10 cellular contexts compared by ENCODE assay signal in genomic region chr17:50948711-50949110, GRCh38.
DNase-seq lines count a peak whose midpoint lies in the region; ATAC-seq and TF ChIP-seq lines count a peak whose summit lies in the region.
"Had no signal": no experiment of that assay in that cellular context is flagged by ENCODE, and none has a peak within 500 bp of the region (broad histone marks: within the 10 kb centered on the region; RNA-seq: fewer than 3 reads in every experiment).

No MANE protein-coding gene starts in this region.

- peaks cover 38 to 52% (median 48%) of the 10 kb centered on the region in 4 donors for H3K4me1 ChIP-seq in upper lobe of left lung

- H3K27ac ChIP-seq in upper lobe of left lung, result peak overlapping the region in 3 of 4 donors; percentile 75 to 85 (median 79)

- no peaks in the 10 kb centered on the region for H3K27me3 Mint-ChIP-seq in activated naive CD4-positive, alpha-beta T cell treated with anti-CD3 and anti-CD28 coated beads, Interleukin-2, amount 50 U/mL, for 24 hours
- peaks cover 0 to 6% of the 10 kb centered on the region in 2 donors for H3K27me3 Mint-ChIP-seq in effector memory CD8-positive, alpha-beta T cell
- peaks cover 7% of the 10 kb centered on the region for H3K27me3 Mint-ChIP-seq in nephron progenitor cell (ENCODE audit: low read depth, poor library complexity)

- peak overlapping the region; percentile 65 for H3K27ac Mint-ChIP-seq in activated naive CD4-positive, alpha-beta T cell treated with anti-CD3 and anti-CD28 coated beads, Interleukin-2, amount 50 U/mL, for 24 hours
- H3K27ac Mint-ChIP-seq in effector memory CD8-positive, alpha-beta T cell, result peak overlapping the region; percentile 41 to 75
- peak overlapping the region; percentile 15 for H3K27ac Mint-ChIP-seq in nephron progenitor cell

- WGBS in upper lobe of left lung, 2 donors, result 91 to 96% methylated on average over 13 of the region's 13 CpGs

- TF ChIP-seq CTCF in nephron progenitor cell (IDR thresholded peaks at IDR 0.05) (no peak), upper lobe of left lung (IDR thresholded peaks at IDR 0.05) (no peak)

- no peak for ATAC-seq in effector memory CD8-positive, alpha-beta T cell (replicated peaks)
- ATAC-seq in upper lobe of left lung (ENCODE audit: low FRiP score in 2 of 2), result no peak
- no peak for ATAC-seq in HG03135 (IDR thresholded peaks at IDR 0.05; ENCODE audit: unreplicated experiment)
- no peak for ATAC-seq in HG03432 (IDR thresholded peaks at IDR 0.05; ENCODE audit: unreplicated experiment)
- ATAC-seq: activated CD4-positive, CD25-positive, alpha-beta regulatory T cell treated with anti-CD3 and anti-CD28 coated beads, Interleukin-2, amount 50 U/mL, for 24 hours had no signal

- no peaks in the 10 kb centered on the region for H3K36me3 ChIP-seq in upper lobe of left lung

- DNase-seq in activated naive CD4-positive, alpha-beta T cell treated with Interleukin-2 at 50 U/mL for 16 hours, result no peak
- DNase-seq in effector memory CD8-positive, alpha-beta T cell, result no peak
- DNase-seq in nephron progenitor cell (no peak), upper lobe of left lung (no peak), NOMO-1 (lab: John Stamatoyannopoulos, UW; ENCODE audit: unreplicated experiment in 2 of 2) (no peak)
- DNase-seq: NCI-H1930 had no signal

- no peaks in the 10 kb centered on the region for H3K9me3 ChIP-seq in upper lobe of left lung

- no peak overlapping the region for H3K4me3 ChIP-seq in upper lobe of left lung

- no peak for TF ChIP-seq EP300 in upper lobe of left lung (IDR thresholded peaks at IDR 0.05)

- no peaks in the 10 kb centered on the region for H3K36me3 Mint-ChIP-seq in activated naive CD4-positive, alpha-beta T cell treated with anti-CD3 and anti-CD28 coated beads, Interleukin-2, amount 50 U/mL, for 24 hours
- peaks cover 4% of the 10 kb centered on the region for H3K36me3 Mint-ChIP-seq in effector memory CD8-positive, alpha-beta T cell (ENCODE audit: insufficient read depth)
- H3K36me3 Mint-ChIP-seq in nephron progenitor cell (ENCODE audit: low read depth), result no peaks in the 10 kb centered on the region

- no peaks in the 10 kb centered on the region for H3K9me3 Mint-ChIP-seq in activated naive CD4-positive, alpha-beta T cell treated with anti-CD3 and anti-CD28 coated beads, Interleukin-2, amount 50 U/mL, for 24 hours
- no peaks in the 10 kb centered on the region for H3K9me3 Mint-ChIP-seq in effector memory CD8-positive, alpha-beta T cell
- H3K9me3 Mint-ChIP-seq in nephron progenitor cell, result no peaks in the 10 kb centered on the region

- no peak for TF ChIP-seq POLR2A in upper lobe of left lung (IDR thresholded peaks at IDR 0.05)

- no peak overlapping the region for H3K4me3 Mint-ChIP-seq in activated naive CD4-positive, alpha-beta T cell treated with anti-CD3 and anti-CD28 coated beads, Interleukin-2, amount 50 U/mL, for 24 hours
- no peak overlapping the region for H3K4me3 Mint-ChIP-seq in effector memory CD8-positive, alpha-beta T cell
- no peak overlapping the region for H3K4me3 Mint-ChIP-seq in nephron progenitor cell

- peaks cover 32% of the 10 kb centered on the region for H3K4me1 Mint-ChIP-seq in activated naive CD4-positive, alpha-beta T cell treated with anti-CD3 and anti-CD28 coated beads, Interleukin-2, amount 50 U/mL, for 24 hours
- H3K4me1 Mint-ChIP-seq in effector memory CD8-positive, alpha-beta T cell (ENCODE audit: low read depth in 2 of 2), result peaks cover 14 to 31% of the 10 kb centered on the region in 2 donors
- peaks cover 66% of the 10 kb centered on the region for H3K4me1 Mint-ChIP-seq in nephron progenitor cell

- H3K27me3 ChIP-seq in upper lobe of left lung, result no peaks in the 10 kb centered on the region

Comparison
In these comparisons a context has a peak if more than half of its experiments do, and no peak if none do; other contexts are left out.
1. H3K27ac Mint-ChIP-seq: peak in every context shown above with its lines; median percentile 65 in activated naive CD4-positive, alpha-beta T cell treated with anti-CD3 and anti-CD28 coated beads, Interleukin-2, amount 50 U/mL, for 24 hours; 58 in effector memory CD8-positive, alpha-beta T cell; 15 in nephron progenitor cell.